ENCODE assay signal across 25 cellular contexts in the genomic region with DNA sequence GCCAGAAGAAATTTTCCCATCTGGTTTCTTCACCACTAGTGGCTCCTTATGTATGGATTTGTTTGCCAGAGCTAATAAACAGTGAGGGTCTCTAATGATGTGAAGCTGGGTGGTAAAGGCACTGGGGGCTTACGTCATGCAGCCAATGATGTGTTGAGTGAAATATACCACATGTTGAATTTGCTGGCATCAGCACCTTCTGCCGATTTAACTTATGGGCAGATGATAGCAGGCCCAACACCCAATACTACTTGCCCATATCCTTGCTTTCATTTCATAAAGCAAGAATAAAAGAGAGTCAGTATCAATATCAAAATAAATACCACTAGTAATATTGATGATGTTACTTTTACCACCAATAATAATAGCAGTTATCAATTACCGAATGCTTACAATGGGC.
"Had no signal": no experiment of that assay in that cellular context is flagged by ENCODE, and none has a peak within 500 bp of the region (broad histone marks: within the 10 kb centered on the region; RNA-seq: fewer than 3 reads in every experiment).

No MANE protein-coding gene starts in this region.

- DNase-seq: dermis blood vessel endothelial cell; effector memory CD8-positive, alpha-beta T cell; erythroblast; esophagus squamous epithelium; foreskin melanocyte; glutamatergic neuron; heart right ventricle; hippocampal formation; left cardiac atrium; left lung; mammary epithelial cell; mesendoderm; midbrain; naive thymus-derived CD4-positive, alpha-beta T cell; sigmoid colon; stimulated activated CD4-positive, alpha-beta T cell treated with anti-CD3 and anti-CD28 coated beads, Interleukin-2, amount 100 ng/mL, for 24 hours; stimulated activated CD4-positive, alpha-beta T cell treated with anti-CD3 and anti-CD28 coated beads, Interleukin-4, amount 100 ng/mL, for 24 hours; stimulated activated naive CD8-positive, alpha-beta T cell treated with anti-CD3 and anti-CD28 coated beads, Interleukin-15, Interleukin-2, amounts not matched to agents 100 U/mL and 50 U/mL, for 24 hours had no signal

- H3K36me3 ChIP-seq: esophagus squamous epithelium, heart right ventricle, left lung, neural progenitor cell, prostate gland, right atrium auricular region, sigmoid colon had no signal

- H3K27ac ChIP-seq: coronary artery, esophagus squamous epithelium, heart right ventricle, left lung, neural progenitor cell, prostate gland, right atrium auricular region, sigmoid colon had no signal

- H3K9me3 ChIP-seq: esophagus squamous epithelium, heart right ventricle, left lung, prostate gland, right atrium auricular region, sigmoid colon had no signal

- H3K27me3 ChIP-seq: heart right ventricle, left lung, neural progenitor cell, right atrium auricular region, sigmoid colon had no signal

- H3K4me2 ChIP-seq: neural progenitor cell had no signal

- ATAC-seq: effector memory CD8-positive, alpha-beta T cell; heart right ventricle; left cardiac atrium; left lung; naive thymus-derived CD4-positive, alpha-beta T cell; stimulated activated effector memory CD8-positive, alpha-beta T cell treated with anti-CD3 and anti-CD28 coated beads, Interleukin-12 subunit alpha, Interleukin-12 subunit beta, amount 100 ng/mL, for 72 hours; stimulated activated naive CD8-positive, alpha-beta T cell treated with anti-CD3 and anti-CD28 coated beads, Interleukin-15, Interleukin-2, amounts not matched to agents 100 U/mL and 50 U/mL, for 24 hours had no signal

- FAIRE-seq: endometrium, islet of Langerhans had no signal

- H3K4me1 ChIP-seq: prostate gland had no signal

- H3K4me3 ChIP-seq: coronary artery, esophagus squamous epithelium, heart right ventricle, left lung, neural progenitor cell, prostate gland, right atrium auricular region, sigmoid colon had no signal
